8 cellular contexts compared by ENCODE assay signal in genomic region chr3:13416002-13416793, GRCh38. TPM values are rescaled to one million over a fixed set of nuclear protein-coding genes. Genes with fewer than 3 reads are reported as not detected.
A peak's percentile ranks its signal among the peaks of the same experiment; 100 is the strongest.
DNase-seq lines count a peak whose midpoint lies in the region; ATAC-seq and TF ChIP-seq lines count a peak whose summit lies in the region.

No MANE protein-coding gene starts in this region.

- TF ChIP-seq CTCF in HFFc6 (IDR thresholded peaks at IDR 0.05): peak; percentile 47

- peaks cover 61 to 70% (median 69%) of the 10 kb centered on the region in 3 donors for H3K4me1 Mint-ChIP-seq in CD8-positive, alpha-beta memory T cell
- H3K4me1 Mint-ChIP-seq in HFFc6 (ENCODE audit: low read depth): peaks cover 17% of the 10 kb centered on the region
- H3K4me1 Mint-ChIP-seq in activated CD8-positive, alpha-beta T cell treated with anti-CD3 and anti-CD28 coated beads, Interleukin-2, amount 10 ng/mL, durations not matched to agents 7 days and 5 days (ENCODE audit: low read depth): peaks cover 71% of the 10 kb centered on the region
- peaks cover 43 to 77% (median 65%) of the 10 kb centered on the region in 7 donors for H3K4me1 Mint-ChIP-seq in naive thymus-derived CD4-positive, alpha-beta T cell

- peak overlapping the region; percentile 21 for H3K4me3 ChIP-seq in CD8-positive, alpha-beta memory T cell (ENCODE audit: low read length)
- peak overlapping the region; percentile 34 for H3K4me3 ChIP-seq in naive thymus-derived CD4-positive, alpha-beta T cell (ENCODE audit: low read length)

- H3K27ac ChIP-seq in CD8-positive, alpha-beta memory T cell (ENCODE audit: low read depth, low read length): no peak overlapping the region
- peak overlapping the region; percentile 96 for H3K27ac ChIP-seq in naive thymus-derived CD4-positive, alpha-beta T cell (ENCODE audit: low read depth, low read length)

- H3K9me3 Mint-ChIP-seq in CD8-positive, alpha-beta memory T cell: peaks cover 0 to 3% (median 0%) of the 10 kb centered on the region in 5 donors
- H3K9me3 Mint-ChIP-seq in HFFc6: no peaks in the 10 kb centered on the region
- no peaks in the 10 kb centered on the region for H3K9me3 Mint-ChIP-seq in activated CD8-positive, alpha-beta T cell treated with anti-CD3 and anti-CD28 coated beads, Interleukin-2, amount 10 ng/mL, durations not matched to agents 7 days and 5 days (ENCODE audit: insufficient read depth)
- peaks cover 0 to 2% (median 0%) of the 10 kb centered on the region in 11 donors for H3K9me3 Mint-ChIP-seq in naive thymus-derived CD4-positive, alpha-beta T cell

- POLR2A ChIA-PET in CD8-positive, alpha-beta memory T cell (lab: Charles Lee): interaction anchor here (1.1 to 3.3 kb wide), 2 partner anchors 10 to 36 kb away, joined by 4 to 16 read pairs; no protein-coding TSS in a partner anchor
- POLR2A ChIA-PET in activated CD8-positive, alpha-beta T cell treated with anti-CD3 and anti-CD28 coated beads, Interleukin-2, amount 10 ng/mL, durations not matched to agents 7 days and 5 days (lab: Charles Lee): interaction anchor here (0.6 to 2.4 kb wide), 4 partner anchors 8 to 1530 kb away, joined by 3 to 6 read pairs (median 3); no protein-coding TSS in a partner anchor
- POLR2A ChIA-PET in naive thymus-derived CD4-positive, alpha-beta T cell (lab: Charles Lee): interaction anchor here (0.6 to 10.4 kb wide), 8 partner anchors 10 to 69 kb away, joined by 3 to 125 read pairs (median 12); partner anchors contain the start of gene HDAC11

- H3K4me1 ChIP-seq in CD8-positive, alpha-beta memory T cell (ENCODE audit: insufficient read depth, low read length): peaks cover 67% of the 10 kb centered on the region
- H3K4me1 ChIP-seq in naive thymus-derived CD4-positive, alpha-beta T cell (ENCODE audit: control insufficient read depth in 2 of 2, insufficient read depth in 2 of 2, low read length in 2 of 2): peaks cover 56 to 59% of the 10 kb centered on the region in 2 donors

- peak in 1 of 5 donors; percentile 16 for DNase-seq in CD8-positive, alpha-beta memory T cell
- no peak for DNase-seq in HFFc6
- DNase-seq in activated CD8-positive, alpha-beta T cell treated with anti-CD3 and anti-CD28 coated beads, Interleukin-2, amount 10 ng/mL, durations not matched to agents 7 days and 5 days: peak; percentile 50
- DNase-seq in naive thymus-derived CD4-positive, alpha-beta T cell: peak in 3 of 9 donors; percentile 18 to 32 (median 18)
- no peak for DNase-seq in left ventricle myocardium superior
- DNase-seq in HK-2 (ENCODE audit: unreplicated experiment): no peak

- no peak for ATAC-seq in activated CD8-positive, alpha-beta T cell treated with anti-CD3 and anti-CD28 coated beads, Interleukin-2, amount 10 ng/mL, durations not matched to agents 7 days and 5 days
- ATAC-seq in naive thymus-derived CD4-positive, alpha-beta T cell: no peak
- ATAC-seq in left ventricle myocardium superior (no peak), GM19467 (IDR thresholded peaks at IDR 0.05; ENCODE audit: unreplicated experiment) (no peak), HG03571 (IDR thresholded peaks at IDR 0.05; ENCODE audit: unreplicated experiment) (no peak)

- peak overlapping the region; percentile 76 to 94 (median 92) for H3K4me3 Mint-ChIP-seq in CD8-positive, alpha-beta memory T cell
- no peak overlapping the region for H3K4me3 Mint-ChIP-seq in HFFc6
- H3K4me3 Mint-ChIP-seq in activated CD8-positive, alpha-beta T cell treated with anti-CD3 and anti-CD28 coated beads, Interleukin-2, amount 10 ng/mL, durations not matched to agents 7 days and 5 days: peak overlapping the region; percentile 91
- peak overlapping the region; percentile 70 to 100 (median 84) for H3K4me3 Mint-ChIP-seq in naive thymus-derived CD4-positive, alpha-beta T cell

- CTCF ChIA-PET in CD8-positive, alpha-beta memory T cell (lab: Charles Lee): interaction anchor here (0.8 to 10.7 kb wide), 6 partner anchors 11 to 324 kb away, joined by 3 to 106 read pairs (median 8); no protein-coding TSS in a partner anchor
- CTCF ChIA-PET in activated CD8-positive, alpha-beta T cell treated with anti-CD3 and anti-CD28 coated beads, Interleukin-2, amount 10 ng/mL, durations not matched to agents 7 days and 5 days (lab: Charles Lee): interaction anchor here (0.7 to 11.0 kb wide), 15 partner anchors 8 to 70 kb away, joined by 3 to 169 read pairs (median 6); no protein-coding TSS in a partner anchor
- CTCF ChIA-PET in naive thymus-derived CD4-positive, alpha-beta T cell (lab: Charles Lee): interaction anchor here (0.6 to 11.5 kb wide), 8 partner anchors 10 to 71 kb away, joined by 3 to 102 read pairs (median 6); no protein-coding TSS in a partner anchor

- intact Hi-C loops in naive thymus-derived CD4-positive, alpha-beta T cell (cut with micrococcal nuclease): loop anchor here in 1 of 2 donors (5.0 kb wide), 1 partner anchor 399 kb away; no protein-coding TSS in a partner anchor
- intact Hi-C loops in left ventricle myocardium superior (cut with micrococcal nuclease): no loop called here

- peak overlapping the region; percentile 85 to 99 (median 97) for H3K27ac Mint-ChIP-seq in CD8-positive, alpha-beta memory T cell
- no peak overlapping the region for H3K27ac Mint-ChIP-seq in HFFc6
- peak overlapping the region; percentile 92 for H3K27ac Mint-ChIP-seq in activated CD8-positive, alpha-beta T cell treated with anti-CD3 and anti-CD28 coated beads, Interleukin-2, amount 10 ng/mL, durations not matched to agents 7 days and 5 days
- H3K27ac Mint-ChIP-seq in naive thymus-derived CD4-positive, alpha-beta T cell: peak overlapping the region; percentile 63 to 97 (median 92)

- H3K36me3 ChIP-seq in CD8-positive, alpha-beta memory T cell (ENCODE audit: insufficient read depth, low read length): peaks cover 2% of the 10 kb centered on the region
- no peaks in the 10 kb centered on the region for H3K36me3 ChIP-seq in naive thymus-derived CD4-positive, alpha-beta T cell (ENCODE audit: control insufficient read depth in 2 of 3, insufficient read depth in 3 of 3, low read length in 3 of 3)

- peaks cover 0 to 4% of the 10 kb centered on the region in 2 donors for H3K27me3 Mint-ChIP-seq in CD8-positive, alpha-beta memory T cell
- H3K27me3 Mint-ChIP-seq in HFFc6 (ENCODE audit: insufficient read depth): peaks cover 18% of the 10 kb centered on the region; the same call in 1 of the 2 replicates
- no peaks in the 10 kb centered on the region for H3K27me3 Mint-ChIP-seq in activated CD8-positive, alpha-beta T cell treated with anti-CD3 and anti-CD28 coated beads, Interleukin-2, amount 10 ng/mL, durations not matched to agents 7 days and 5 days (ENCODE audit: low read depth)
- no peaks in the 10 kb centered on the region for H3K27me3 Mint-ChIP-seq in naive thymus-derived CD4-positive, alpha-beta T cell

- H3K27me3 ChIP-seq in CD8-positive, alpha-beta memory T cell (ENCODE audit: insufficient read depth, low read length, poor library complexity, severe bottlenecking): no peaks in the 10 kb centered on the region
- no peaks in the 10 kb centered on the region for H3K27me3 ChIP-seq in naive thymus-derived CD4-positive, alpha-beta T cell (ENCODE audit: control insufficient read depth in 2 of 2, insufficient read depth in 2 of 2, low read length in 2 of 2)

- peaks cover 0 to 14% (median 0%) of the 10 kb centered on the region in 3 donors for H3K36me3 Mint-ChIP-seq in CD8-positive, alpha-beta memory T cell
- no peaks in the 10 kb centered on the region for H3K36me3 Mint-ChIP-seq in HFFc6 (ENCODE audit: low read depth)
- peaks cover 50% of the 10 kb centered on the region for H3K36me3 Mint-ChIP-seq in activated CD8-positive, alpha-beta T cell treated with anti-CD3 and anti-CD28 coated beads, Interleukin-2, amount 10 ng/mL, durations not matched to agents 7 days and 5 days (ENCODE audit: low read depth)
- peaks cover 0 to 21% (median 0%) of the 10 kb centered on the region in 5 donors for H3K36me3 Mint-ChIP-seq in naive thymus-derived CD4-positive, alpha-beta T cell

- H3K9me3 ChIP-seq in CD8-positive, alpha-beta memory T cell (ENCODE audit: low read length): no peaks in the 10 kb centered on the region
- no peaks in the 10 kb centered on the region for H3K9me3 ChIP-seq in naive thymus-derived CD4-positive, alpha-beta T cell (ENCODE audit: control insufficient read depth in 2 of 3, low read length in 3 of 3)

RNA-seq across cellular contexts. Expression of gene NUP210, which starts 3.9 kb away (rescaled TPM):
- 100 to 1,000 TPM; 143 to 146 TPM for total RNA-seq in CD8-positive, alpha-beta memory T cell
- 87.4 TPM for polyA plus RNA-seq in CD8-positive, alpha-beta memory T cell
- 1 to 10 TPM in 4 of 6 experiments, under 1 TPM in 2; 0.33 to 3.4 (median 3.1) TPM for total RNA-seq in HFFc6 (2021; fragmentation: NEBNext Ultra II Directional; extraction: Animal tissue kit (Norgen Biotek cat#: 25700))
- 100 to 1,000 TPM; 202 to 206 TPM for total RNA-seq in activated CD8-positive, alpha-beta T cell treated with anti-CD3 and anti-CD28 coated beads, Interleukin-2, amount 10 ng/mL, durations not matched to agents 7 days and 5 days
- total RNA-seq in naive thymus-derived CD4-positive, alpha-beta T cell: 100 to 1,000 TPM; 131 to 164 (median 150) TPM
- polyA plus RNA-seq in naive thymus-derived CD4-positive, alpha-beta T cell: 10 to 100 TPM; 52.6 to 93.6 TPM
- 3.9 TPM for total RNA-seq in left ventricle myocardium superior

Comparison
In these comparisons a context has a peak if more than half of its experiments do, and no peak if none do; other contexts are left out.
1. RNA of gene NUP210, which starts 3.9 kb away (total RNA-seq): 202 to 206 TPM in activated CD8-positive, alpha-beta T cell treated with anti-CD3 and anti-CD28 coated beads, Interleukin-2, amount 10 ng/mL, durations not matched to agents 7 days and 5 days, 131 to 164 TPM in naive thymus-derived CD4-positive, alpha-beta T cell and 143 to 146 TPM in CD8-positive, alpha-beta memory T cell; 3.9 TPM in left ventricle myocardium superior (single experiment) and 0.33 to 3.4 TPM in HFFc6; every median in the first group is over 10 times any median in the second.